ENCODE assay signal across 20 cellular contexts in genomic region chr4:66681962-66682361, GRCh38.
DNase-seq lines count a peak whose midpoint lies in the region; ATAC-seq and TF ChIP-seq lines count a peak whose summit lies in the region.
"Had no signal": no experiment of that assay in that cellular context is flagged by ENCODE, and none has a peak within 500 bp of the region (broad histone marks: within the 10 kb centered on the region; RNA-seq: fewer than 3 reads in every experiment).

No MANE protein-coding gene starts in this region.

- no peak for TF ChIP-seq EP300 in tibial nerve (IDR thresholded peaks at IDR 0.05)

- no peaks in the 10 kb centered on the region for H3K4me1 ChIP-seq in tibial nerve
- H3K4me1 ChIP-seq: parathyroid adenoma had no signal

- no peaks in the 10 kb centered on the region for H3K36me3 ChIP-seq in tibial nerve

- DNase-seq in DMS53 treated with DMSO at 0.1 percent for 48 hours (lab: John Stamatoyannopoulos, UW; ENCODE audit: unreplicated experiment) (peak; percentile 50), LHCN-M2 (ENCODE audit: low read depth) (peak; percentile 25), astrocyte of the spinal cord (ENCODE audit: low read depth, low spot score) (peak; percentile 47), non-pigmented ciliary epithelial cell (ENCODE audit: low read depth) (peak; percentile 15), SHP77 treated with DMSO at 0.1 percent for 48 hours (lab: John Stamatoyannopoulos, UW) (no peak), nucleus accumbens (lab: John Stamatoyannopoulos, UW) (no peak), tibial nerve (ENCODE audit: low spot score in 2 of 2) (no peak)
- DNase-seq: activated CD4-positive, alpha-beta T cell treated with anti-CD3 and anti-CD28 coated beads, Interleukin-2, amount 50 U/mL, for 48 hours; activated gamma-delta T cell treated with Interleukin-2 at 50 U/mL for 16 hours; activated T-cell treated with anti-CD3 and anti-CD28 coated beads for 4 hours; amygdala; CD4-positive, alpha-beta T cell; effector CD4-positive, alpha-beta T cell; H7; NCI-H1048; NCI-H774; stimulated activated CD4-positive, alpha-beta T cell treated with anti-CD3 and anti-CD28 coated beads, Interleukin-1b, Interleukin-23, amount 100 ng/mL, for 48 hours; stimulated activated naive B cell treated with anti-CD40 and anti-IgM and Interleukin-4, amounts not matched to agents 10 μg/mL and 1 μg/mL and 100 μg/mL, for 72 hours had no signal

- no peak for TF ChIP-seq CTCF in astrocyte of the spinal cord (IDR thresholded peaks at IDR 0.05; ENCODE audit: low read depth, low read length)
- TF ChIP-seq CTCF in tibial nerve (IDR thresholded peaks at IDR 0.05) = no peak

- H3K9me3 ChIP-seq in tibial nerve = peaks cover 0 to 10% (median 0%) of the 10 kb centered on the region in 4 donors

- H3K4me3 ChIP-seq in astrocyte of the spinal cord (ENCODE audit: low read depth, low read length) = no peak overlapping the region
- H3K4me3 ChIP-seq in tibial nerve = no peak overlapping the region

- no peaks in the 10 kb centered on the region for H3K27me3 ChIP-seq in tibial nerve

- TF ChIP-seq POLR2A in tibial nerve (IDR thresholded peaks at IDR 0.05) = no peak

- in situ Hi-C loops in astrocyte of the spinal cord (cut with HindIII; ENCODE audit: low sequenced_read_pairs) = no loop called here

- H3K27ac ChIP-seq in tibial nerve = no peak overlapping the region
- H3K27ac ChIP-seq: parathyroid adenoma had no signal

- no peak for ATAC-seq in HG03175 (IDR thresholded peaks at IDR 0.05; ENCODE audit: unreplicated experiment)
- ATAC-seq: stimulated activated naive B cell treated with anti-CD40 and anti-IgM and Interleukin-4, amounts not matched to agents 10 μg/mL and 1 μg/mL and 100 μg/mL, for 72 hours had no signal

Comparison
In these comparisons a context has a peak if more than half of its experiments do, and no peak if none do; other contexts are left out.
1. DNase-seq: peak in DMS53 treated with DMSO at 0.1 percent for 48 hours (single experiment), LHCN-M2 (single experiment), astrocyte of the spinal cord (single experiment) and non-pigmented ciliary epithelial cell (single experiment); none in SHP77 treated with DMSO at 0.1 percent for 48 hours (single experiment), nucleus accumbens (0 of 56) and tibial nerve (0 of 2).